Comparison of ENCODE assay signal across 19 cellular contexts in the genomic region with DNA sequence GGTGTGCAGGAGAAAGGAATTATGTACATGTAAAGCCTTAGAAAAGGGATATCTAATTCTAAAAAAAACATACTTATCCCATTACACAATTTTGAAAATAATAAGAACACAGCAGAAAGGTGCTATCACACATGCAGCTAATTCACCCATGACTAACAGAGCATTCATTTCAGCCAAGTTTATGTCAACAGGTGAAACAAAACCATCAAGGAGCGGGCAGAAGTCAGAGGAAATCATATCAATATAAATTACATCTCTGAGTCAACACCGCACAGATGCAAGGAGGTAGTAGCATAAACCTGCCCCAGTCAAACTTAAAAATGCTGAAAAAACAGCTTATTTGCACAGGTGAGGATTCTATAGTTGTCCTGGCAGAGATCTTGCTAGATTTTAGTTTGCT.
DNase-seq lines count a peak whose midpoint lies in the region; ATAC-seq, FAIRE-seq and TF ChIP-seq lines count a peak whose summit lies in the region.
"Had no signal": no experiment of that assay in that cellular context is flagged by ENCODE, and none has a peak within 500 bp of the region (broad histone marks: within the 10 kb centered on the region; RNA-seq: fewer than 3 reads in every experiment).

No MANE protein-coding gene starts in this region.

- no peak for TF ChIP-seq POLR2A in gastroesophageal sphincter (IDR thresholded peaks at IDR 0.05)
- TF ChIP-seq POLR2A in GM18505 (IDR thresholded peaks at IDR 0.05; ENCODE audit: borderline replicate concordance, extremely low read depth, insufficient read depth, insufficient read length), result no peak

- H3K4me1 ChIP-seq in KMS-11 (ENCODE audit: low read depth, poor library complexity, severe bottlenecking), result peaks cover 93% of the 10 kb centered on the region
- no peaks in the 10 kb centered on the region for H3K4me1 ChIP-seq in gastroesophageal sphincter
- H3K4me1 ChIP-seq: SJSA1 had no signal

- TF ChIP-seq CTCF in KMS-11 (conservative IDR thresholded peaks at IDR 0.05; ENCODE audit: low read depth, low read length) (no peak), bronchial epithelial cell (IDR thresholded peaks at IDR 0.05; ENCODE audit: insufficient read depth, low read length, severe bottlenecking) (no peak), gastroesophageal sphincter (IDR thresholded peaks at IDR 0.05) (no peak)

- no peaks in the 10 kb centered on the region for H3K36me3 ChIP-seq in KMS-11 (ENCODE audit: insufficient read depth)
- H3K36me3 ChIP-seq in bronchial epithelial cell (ENCODE audit: control insufficient read depth, insufficient read depth, low read length), result no peaks in the 10 kb centered on the region
- H3K36me3 ChIP-seq in gastroesophageal sphincter, result no peaks in the 10 kb centered on the region
- H3K36me3 ChIP-seq: SJSA1 had no signal

- TF ChIP-seq EP300 in gastroesophageal sphincter (IDR thresholded peaks at IDR 0.05), result no peak

- no peak overlapping the region for H2AFZ ChIP-seq in KMS-11 (ENCODE audit: low read depth)

- H3K27me3 ChIP-seq in KMS-11 (ENCODE audit: insufficient read depth, low read depth) (no peaks in the 10 kb centered on the region), bronchial epithelial cell (ENCODE audit: control insufficient read depth, insufficient read depth, low read length) (no peaks in the 10 kb centered on the region), gastroesophageal sphincter (no peaks in the 10 kb centered on the region)
- H3K27me3 ChIP-seq: SJSA1 had no signal

- ATAC-seq in gastroesophageal sphincter (no peak), GM18505 (IDR thresholded peaks at IDR 0.05; ENCODE audit: unreplicated experiment) (no peak)
- ATAC-seq: K562, T-cell had no signal

- 71 to 76% methylated on average over 1 to 2 of the region's 2 CpGs for WGBS in gastroesophageal sphincter (ENCODE audit: low coverage in 1 of 2), 2 donors

- H3K9ac ChIP-seq in KMS-11, result no peak overlapping the region

- FAIRE-seq in bronchial epithelial cell (lab: Jason Lieb, UNC), result no peak
- FAIRE-seq: A204.1, H1, K562 had no signal

- no peaks in the 10 kb centered on the region for H3K9me3 ChIP-seq in gastroesophageal sphincter
- H3K9me3 ChIP-seq: SJSA1 had no signal

- H3K4me3 ChIP-seq in KMS-11 (IDR thresholded peaks at IDR 0.05; ENCODE audit: insufficient read depth, low read depth, low read length), result no peak overlapping the region
- no peak overlapping the region for H3K4me3 ChIP-seq in bronchial epithelial cell (ENCODE audit: low read depth, low read length)
- no peak overlapping the region for H3K4me3 ChIP-seq in gastroesophageal sphincter
- H3K4me3 ChIP-seq: K562, SJSA1 had no signal

- DNase-seq in COR-L47 (lab: John Stamatoyannopoulos, UW) (peak; percentile 26), NCI-H748 treated with DMSO at 0.1 percent for 48 hours (lab: John Stamatoyannopoulos, UW) (peak; percentile 39), bronchial epithelial cell (ENCODE audit: low read depth) (peak; percentile 87), activated gamma-delta T cell (lab: John Stamatoyannopoulos, UW) (no peak), NCI-H524 treated with DMSO at 0.1 percent for 48 hours (lab: John Stamatoyannopoulos, UW) (no peak)
- DNase-seq: DMS79 treated with DMSO at 0.1 percent for 48 hours, GDM1, NCI-H1092, NCI-H2029 treated with DMSO at 0.1 percent for 48 hours, NCI-H526 treated with DMSO at 0.1 percent for 48 hours, T-cell had no signal

- peak overlapping the region; percentile 13; the same call in 1 of the 2 replicates for H3K4me2 ChIP-seq in KMS-11

- H3K27ac ChIP-seq in KMS-11, result no peak overlapping the region
- no peak overlapping the region for H3K27ac ChIP-seq in gastroesophageal sphincter
- H3K27ac ChIP-seq: C4-2B, SJSA1 had no signal

- H3K79me2 ChIP-seq in KMS-11 (ENCODE audit: insufficient read depth, low read depth), result no peaks in the 10 kb centered on the region

- no peaks in the 10 kb centered on the region for H4K20me1 ChIP-seq in KMS-11 (ENCODE audit: insufficient read depth)

Comparison
In these comparisons a context has a peak if more than half of its experiments do, and no peak if none do; other contexts are left out.
1. DNase-seq: peak in COR-L47 (single experiment), NCI-H748 treated with DMSO at 0.1 percent for 48 hours (single experiment) and bronchial epithelial cell (single experiment); none in activated gamma-delta T cell (single experiment) and NCI-H524 treated with DMSO at 0.1 percent for 48 hours (single experiment).